In the genomic region with DNA sequence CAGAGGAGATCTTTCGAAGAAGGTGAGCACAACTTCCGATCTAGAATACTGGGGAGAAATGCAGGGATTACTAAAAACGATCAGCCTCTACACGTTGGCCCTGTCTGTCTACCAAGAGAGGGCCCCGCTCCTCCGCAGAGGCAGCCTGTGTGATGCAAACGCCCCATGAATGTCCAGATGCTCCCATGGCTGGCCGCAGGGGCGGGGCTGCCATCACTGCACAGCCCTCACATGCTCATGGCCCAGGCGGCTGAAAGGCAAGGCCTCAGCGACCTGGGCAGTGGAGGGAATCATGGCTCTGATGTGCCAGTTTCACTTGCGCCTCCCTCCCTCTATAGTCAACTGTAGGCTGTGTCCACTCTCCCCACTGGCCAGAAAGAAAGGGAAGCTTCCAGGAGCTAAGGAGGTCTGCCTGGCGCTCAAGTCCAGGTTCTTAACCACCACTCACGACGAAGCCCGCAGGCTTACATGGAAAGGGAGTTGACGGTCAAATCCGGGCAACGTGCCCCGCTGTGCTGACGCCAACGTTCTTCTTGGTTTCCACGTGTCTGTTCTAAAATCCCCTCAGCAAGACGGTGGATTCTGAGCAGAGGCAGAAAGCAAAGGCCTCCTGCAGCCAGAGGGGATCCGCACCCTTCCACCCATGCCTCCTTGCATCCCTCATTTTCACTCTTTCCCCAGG, we compare ENCODE assay signal across 16 cellular contexts. TPM values are rescaled to one million over a fixed set of nuclear protein-coding genes. Genes with fewer than 3 reads are reported as not detected.
"Had no signal": no experiment of that assay in that cellular context is flagged by ENCODE, and none has a peak within 500 bp of the region (broad histone marks: within the 10 kb centered on the region; RNA-seq: fewer than 3 reads in every experiment).

No MANE protein-coding gene starts in this region.

- H3K36me3 Mint-ChIP-seq: activated naive CD8-positive, alpha-beta T cell treated with anti-CD3 and anti-CD28 coated beads, Interleukin-2, amount 10 ng/mL, durations not matched to agents 7 days and 5 days had no signal

- H3K9me3 ChIP-seq: breast epithelium, gastrocnemius medialis, left ventricle myocardium inferior, testis had no signal

- H3K4me3 ChIP-seq: breast epithelium, gastrocnemius medialis, left ventricle myocardium inferior, testis had no signal

- H3K27me3 ChIP-seq: breast epithelium, gastrocnemius medialis, testis had no signal

- H3K27ac ChIP-seq: breast epithelium, epithelial cell of prostate, gastrocnemius medialis, left ventricle myocardium inferior, testis had no signal

- H3K27ac Mint-ChIP-seq: activated CD4-positive, alpha-beta T cell treated with anti-CD3 and anti-CD28 coated beads, Interleukin-2, amount 10 ng/mL, durations not matched to agents 24 days and 14 days; activated CD8-positive, alpha-beta T cell treated with anti-CD3 and anti-CD28 coated beads, Interleukin-2, amount 10 ng/mL, durations not matched to agents 7 days and 5 days; activated naive CD8-positive, alpha-beta T cell treated with anti-CD3 and anti-CD28 coated beads, Interleukin-2, amount 10 ng/mL, durations not matched to agents 7 days and 5 days; activated T-cell treated with anti-CD3 and anti-CD28 coated beads, Interleukin-2, amount 50 U/mL, for 72 hours had no signal

- H3K9me3 Mint-ChIP-seq: activated CD4-positive, alpha-beta T cell treated with anti-CD3 and anti-CD28 coated beads, Interleukin-2, amount 10 ng/mL, durations not matched to agents 24 days and 14 days; activated naive CD8-positive, alpha-beta T cell treated with anti-CD3 and anti-CD28 coated beads, Interleukin-2, amount 10 ng/mL, durations not matched to agents 7 days and 5 days; activated T-cell treated with anti-CD3 and anti-CD28 coated beads, Interleukin-2, amount 50 U/mL, for 72 hours; effector memory CD8-positive, alpha-beta T cell; stimulated activated naive CD8-positive, alpha-beta T cell treated with anti-CD3 and anti-CD28 coated beads, Interleukin-15, amount 100 ng/mL, for 72 hours had no signal

- H3K4me3 Mint-ChIP-seq: activated CD4-positive, alpha-beta T cell treated with anti-CD3 and anti-CD28 coated beads, Interleukin-2, amount 10 ng/mL, durations not matched to agents 24 days and 14 days; activated CD8-positive, alpha-beta T cell treated with anti-CD3 and anti-CD28 coated beads, Interleukin-2, amount 10 ng/mL, durations not matched to agents 7 days and 5 days; activated naive CD8-positive, alpha-beta T cell treated with anti-CD3 and anti-CD28 coated beads, Interleukin-2, amount 10 ng/mL, durations not matched to agents 7 days and 5 days; activated T-cell treated with anti-CD3 and anti-CD28 coated beads, Interleukin-2, amount 50 U/mL, for 72 hours; effector memory CD8-positive, alpha-beta T cell; stimulated activated naive CD8-positive, alpha-beta T cell treated with anti-CD3 and anti-CD28 coated beads, Interleukin-15, amount 100 ng/mL, for 72 hours had no signal

- DNase-seq: activated CD4-positive, alpha-beta T cell treated with anti-CD3 and anti-CD28 coated beads, Interleukin-2, amount 10 ng/mL, durations not matched to agents 24 days and 14 days; activated CD4-positive, CD25-positive, alpha-beta regulatory T cell; activated CD8-positive, alpha-beta memory T cell treated with anti-CD3 and anti-CD28 coated beads, Interleukin-2, amount 50 U/mL, for 48 hours; activated CD8-positive, alpha-beta T cell treated with anti-CD3 and anti-CD28 coated beads, Interleukin-2, amount 10 ng/mL, durations not matched to agents 7 days and 5 days; activated naive CD8-positive, alpha-beta T cell treated with anti-CD3 and anti-CD28 coated beads, Interleukin-2, amount 10 ng/mL, durations not matched to agents 7 days and 5 days; activated T-cell treated with anti-CD3 and anti-CD28 coated beads, Interleukin-2, amount 50 U/mL, for 72 hours; cerebellar nuclear complex; effector memory CD8-positive, alpha-beta T cell; gastrocnemius medialis; left ventricle myocardium inferior; mesendoderm; stimulated activated CD4-positive, alpha-beta T cell treated with anti-CD3 and anti-CD28 coated beads, Interleukin-1b, Interleukin-23, amount 100 ng/mL, for 48 hours; stimulated activated naive CD8-positive, alpha-beta T cell treated with anti-CD3 and anti-CD28 coated beads, Interleukin-15, amount 100 ng/mL, for 72 hours; testis had no signal

RNA-seq across cellular contexts. Expression of a gene that starts 14.2 kb away (rescaled TPM):
- total RNA-seq: activated CD8-positive, alpha-beta T cell treated with anti-CD3 and anti-CD28 coated beads, Interleukin-2, amount 10 ng/mL, durations not matched to agents 7 days and 5 days had no signal
